In genomic region chr5:98768160-98769005, GRCh38 we compare ENCODE assay signal across 1 cellular context.
TF ChIP-seq lines count a peak whose summit lies in the region.

No MANE protein-coding gene starts in this region.

TF ChIP-seq in endothelial cell of umbilical vein, 7 proteins besides CTCF, POLR2A, EP300 and RAD21 (continued from another document):
- TF ChIP-seq JUN (IDR thresholded peaks at IDR 0.05; ENCODE audit: borderline replicate concordance, insufficient read depth, insufficient read length, low read depth) (no peak), FOS (IDR thresholded peaks at IDR 0.05; ENCODE audit: borderline replicate concordance, insufficient read depth, low read length) (no peak), GATA2 (IDR thresholded peaks at IDR 0.05; ENCODE audit: insufficient read depth, insufficient read length, low read depth, low read length) (no peak), MYC (IDR thresholded peaks at IDR 0.05; ENCODE audit: low read depth, low read length) (no peak), MAX (IDR thresholded peaks at IDR 0.05; ENCODE audit: insufficient read depth, insufficient read length) (no peak)
TF ChIP-seq in endothelial cell of umbilical vein: peak in this region for 0.
